Comparison of ENCODE assay signal across 14 cellular contexts in the genomic region with DNA sequence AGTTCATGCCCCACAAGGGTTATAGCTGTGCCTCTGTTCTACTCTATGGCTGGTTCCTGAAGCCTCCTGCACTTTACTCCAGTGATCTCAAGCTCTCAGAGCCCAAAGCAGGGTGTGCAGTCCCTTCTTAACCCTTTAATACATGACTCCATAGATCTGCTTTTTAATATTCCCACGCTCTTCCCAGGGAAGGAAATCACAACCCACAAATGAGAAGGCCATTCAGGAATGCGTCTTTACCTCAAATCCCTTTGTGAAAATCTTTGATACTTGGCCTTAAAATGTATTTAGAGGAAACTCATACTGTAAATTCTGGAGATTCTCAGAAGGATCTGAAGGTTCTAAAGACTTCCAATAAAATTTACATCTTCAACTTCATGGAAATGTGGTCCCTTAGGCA. TPM values are rescaled to one million over a fixed set of nuclear protein-coding genes. Genes with fewer than 3 reads are reported as not detected.
DNase-seq lines count a peak whose midpoint lies in the region; ATAC-seq and TF ChIP-seq lines count a peak whose summit lies in the region.
"Had no signal": no experiment of that assay in that cellular context is flagged by ENCODE, and none has a peak within 500 bp of the region (broad histone marks: within the 10 kb centered on the region; RNA-seq: fewer than 3 reads in every experiment).

No MANE protein-coding gene starts in this region.

- H3K27me3 ChIP-seq in esophagus (ENCODE audit: control insufficient read depth in 1 of 2, insufficient read depth in 2 of 2, low read length in 2 of 2) (no peaks in the 10 kb centered on the region), muscle layer of colon (ENCODE audit: control insufficient read depth in 1 of 2, insufficient read depth in 2 of 2, low read length in 2 of 2) (no peaks in the 10 kb centered on the region), upper lobe of left lung (no peaks in the 10 kb centered on the region)

- ATAC-seq in upper lobe of left lung (ENCODE audit: low FRiP score in 2 of 2) (no peak), HG02970 (IDR thresholded peaks at IDR 0.05; ENCODE audit: low FRiP score, unreplicated experiment) (no peak)
- no peak for ATAC-seq in activated CD8-positive, alpha-beta T cell treated with anti-CD3 and anti-CD28 coated beads, Interleukin-2, amount 10 ng/mL, durations not matched to agents 7 days and 5 days
- ATAC-seq: CD8-positive, alpha-beta T cell; stimulated activated naive CD8-positive, alpha-beta T cell treated with anti-CD3 and anti-CD28 coated beads, Interleukin-15, amount 100 ng/mL, for 72 hours had no signal

- H3K4me1 ChIP-seq in esophagus (ENCODE audit: control insufficient read depth in 2 of 2, insufficient read depth in 2 of 2, low read length in 1 of 2) (peaks cover 2 to 3% of the 10 kb centered on the region in 2 donors), muscle layer of colon (ENCODE audit: insufficient read depth, low read length) (peaks cover 82% of the 10 kb centered on the region), upper lobe of left lung (peaks cover 0 to 6% (median 2%) of the 10 kb centered on the region in 4 donors)

- no peak overlapping the region for H3K27ac Mint-ChIP-seq in activated CD8-positive, alpha-beta T cell treated with anti-CD3 and anti-CD28 coated beads, Interleukin-2, amount 10 ng/mL, durations not matched to agents 7 days and 5 days
- H3K27ac Mint-ChIP-seq: activated B cell treated with CpG ODN at 0.5 μM for 24 hours; CD8-positive, alpha-beta T cell; stimulated activated naive CD8-positive, alpha-beta T cell treated with anti-CD3 and anti-CD28 coated beads, Interleukin-15, amount 100 ng/mL, for 72 hours had no signal

- no peak overlapping the region for H3K4me3 ChIP-seq in esophagus (ENCODE audit: low read depth in 1 of 2, low read length in 2 of 2)
- no peak overlapping the region for H3K4me3 ChIP-seq in muscle layer of colon (ENCODE audit: low read depth in 1 of 2, low read length in 2 of 2)
- no peak overlapping the region for H3K4me3 ChIP-seq in upper lobe of left lung
- H3K4me3 ChIP-seq: lower lobe of right lung had no signal

- H3K36me3 Mint-ChIP-seq in activated CD8-positive, alpha-beta T cell treated with anti-CD3 and anti-CD28 coated beads, Interleukin-2, amount 10 ng/mL, durations not matched to agents 7 days and 5 days (ENCODE audit: low read depth), result no peaks in the 10 kb centered on the region
- H3K36me3 Mint-ChIP-seq: CD8-positive, alpha-beta T cell had no signal

- peak; percentile 78 for DNase-seq in M059J (ENCODE audit: low read depth)
- no peak for DNase-seq in upper lobe of left lung
- no peak for DNase-seq in stimulated activated CD4-positive, alpha-beta T cell treated with anti-CD3 and anti-CD28 coated beads, Interleukin-1b, Interleukin-23, amount 100 ng/mL, for 48 hours
- DNase-seq in activated CD8-positive, alpha-beta T cell treated with anti-CD3 and anti-CD28 coated beads, Interleukin-2, amount 10 ng/mL, durations not matched to agents 7 days and 5 days, result no peak
- DNase-seq: activated B cell treated with CpG ODN at 0.5 μM for 24 hours; activated naive CD4-positive, alpha-beta T cell treated with anti-CD3 and anti-CD28 coated beads, Interleukin-2, amount 50 U/mL, for 16 hours; CD8-positive, alpha-beta T cell; lower lobe of right lung; NCI-H774; small intestine; stimulated activated naive CD8-positive, alpha-beta T cell treated with anti-CD3 and anti-CD28 coated beads, Interleukin-15, amount 100 ng/mL, for 72 hours had no signal

- no peak overlapping the region for H3K9ac ChIP-seq in muscle layer of colon (ENCODE audit: low read length)

- WGBS in esophagus, 2 donors, result 44 to 57% methylated on average over 2 of the region's 2 CpGs
- 68 to 75% methylated on average over 2 of the region's 2 CpGs for WGBS in upper lobe of left lung, 2 donors

- TF ChIP-seq CTCF in upper lobe of left lung (IDR thresholded peaks at IDR 0.05), result no peak

- CTCF ChIA-PET in activated CD8-positive, alpha-beta T cell treated with anti-CD3 and anti-CD28 coated beads, Interleukin-2, amount 10 ng/mL, durations not matched to agents 7 days and 5 days (lab: Charles Lee), result no interaction called here

- no peaks in the 10 kb centered on the region for H3K4me1 Mint-ChIP-seq in activated CD8-positive, alpha-beta T cell treated with anti-CD3 and anti-CD28 coated beads, Interleukin-2, amount 10 ng/mL, durations not matched to agents 7 days and 5 days (ENCODE audit: low read depth)
- H3K4me1 Mint-ChIP-seq: stimulated activated naive CD8-positive, alpha-beta T cell treated with anti-CD3 and anti-CD28 coated beads, Interleukin-15, amount 100 ng/mL, for 72 hours had no signal

- no peaks in the 10 kb centered on the region for H3K36me3 ChIP-seq in esophagus (ENCODE audit: control insufficient read depth in 2 of 2, insufficient read depth in 2 of 2, low read length in 1 of 2)
- peaks cover 12% of the 10 kb centered on the region for H3K36me3 ChIP-seq in muscle layer of colon (ENCODE audit: insufficient read depth, low read length)
- no peaks in the 10 kb centered on the region for H3K36me3 ChIP-seq in upper lobe of left lung
- H3K36me3 ChIP-seq: lower lobe of right lung had no signal

- no peak for TF ChIP-seq POLR2A in upper lobe of left lung (IDR thresholded peaks at IDR 0.05)

- peaks cover 15% of the 10 kb centered on the region for H3K27me3 Mint-ChIP-seq in activated CD8-positive, alpha-beta T cell treated with anti-CD3 and anti-CD28 coated beads, Interleukin-2, amount 10 ng/mL, durations not matched to agents 7 days and 5 days (ENCODE audit: low read depth)

- H3K4me3 Mint-ChIP-seq in activated CD8-positive, alpha-beta T cell treated with anti-CD3 and anti-CD28 coated beads, Interleukin-2, amount 10 ng/mL, durations not matched to agents 7 days and 5 days, result no peak overlapping the region
- H3K4me3 Mint-ChIP-seq: activated B cell treated with CpG ODN at 0.5 μM for 24 hours; CD8-positive, alpha-beta T cell; stimulated activated naive CD8-positive, alpha-beta T cell treated with anti-CD3 and anti-CD28 coated beads, Interleukin-15, amount 100 ng/mL, for 72 hours had no signal

- H3K9me3 ChIP-seq in esophagus (ENCODE audit: control insufficient read depth in 2 of 2, insufficient read depth in 1 of 2, low read depth in 1 of 2, low read length in 1 of 2) (no peaks in the 10 kb centered on the region), muscle layer of colon (ENCODE audit: low read length) (no peaks in the 10 kb centered on the region), upper lobe of left lung (no peaks in the 10 kb centered on the region)
- H3K9me3 ChIP-seq: lower lobe of right lung had no signal

- no peaks in the 10 kb centered on the region for H3K9me3 Mint-ChIP-seq in activated CD8-positive, alpha-beta T cell treated with anti-CD3 and anti-CD28 coated beads, Interleukin-2, amount 10 ng/mL, durations not matched to agents 7 days and 5 days (ENCODE audit: insufficient read depth)
- H3K9me3 Mint-ChIP-seq: activated B cell treated with CpG ODN at 0.5 μM for 24 hours; CD8-positive, alpha-beta T cell; stimulated activated naive CD8-positive, alpha-beta T cell treated with anti-CD3 and anti-CD28 coated beads, Interleukin-15, amount 100 ng/mL, for 72 hours had no signal

- no peak for TF ChIP-seq EP300 in upper lobe of left lung (IDR thresholded peaks at IDR 0.05)

- H3K27ac ChIP-seq in esophagus (ENCODE audit: low read depth in 2 of 2, low read length in 1 of 2) (peak overlapping the region; percentile 4 to 34), muscle layer of colon (ENCODE audit: low read depth, low read length) (peak overlapping the region; percentile 45), upper lobe of left lung (peak overlapping the region in 3 of 4 donors; percentile 26 to 60 (median 30))

- POLR2A ChIA-PET in activated CD8-positive, alpha-beta T cell treated with anti-CD3 and anti-CD28 coated beads, Interleukin-2, amount 10 ng/mL, durations not matched to agents 7 days and 5 days (lab: Charles Lee), result no interaction called here

RNA-seq across cellular contexts. Expression of a gene that starts 17.0 kb away (rescaled TPM):
- total RNA-seq in M059J (2014; rRNA removed; shearing (Covaris generic)), result 69.9 and 72.7 TPM in 2 replicates
- 1 to 10 TPM; 2.9 to 3.1 TPM for polyA plus RNA-seq in esophagus
- total RNA-seq in upper lobe of left lung, result 10 to 100 TPM in 2 of 6 donors, 1 to 10 TPM in 4; 4.9 to 33.5 (median 8.3) TPM
- total RNA-seq in activated CD8-positive, alpha-beta T cell treated with anti-CD3 and anti-CD28 coated beads, Interleukin-2, amount 10 ng/mL, durations not matched to agents 7 days and 5 days, result under 1 TPM; 0.18 to 0.29 TPM
- total RNA-seq: activated B cell treated with CpG ODN at 0.5 μM for 24 hours; CD8-positive, alpha-beta T cell had no signal

Comparison
In these comparisons a context has a peak if more than half of its experiments do, and no peak if none do; other contexts are left out.
1. RNA of a gene that starts 17.0 kb away (total RNA-seq): 69.9 to 72.7 TPM in M059J and 4.9 to 33.5 TPM in upper lobe of left lung; 0.18 to 0.29 TPM in activated CD8-positive, alpha-beta T cell treated with anti-CD3 and anti-CD28 coated beads, Interleukin-2, amount 10 ng/mL, durations not matched to agents 7 days and 5 days; every median in the first group is over 4 times any median in the second.
2. Peak in every context shown above with its lines, with median percentiles within 50 percentile points of each other: H3K27ac ChIP-seq.